Comparison of ENCODE assay signal across 2 cellular contexts in genomic region chr7:156582591-156583123, GRCh38.
TF ChIP-seq lines count a peak whose summit lies in the region.

No MANE protein-coding gene starts in this region.

TF ChIP-seq in IMR-90, 13 proteins besides CTCF, POLR2A, EP300 and RAD21:
- TF ChIP-seq BHLHE40 (IDR thresholded peaks at IDR 0.05; ENCODE audit: low read depth, low read length) (no peak), CEBPB (IDR thresholded peaks at IDR 0.05; ENCODE audit: low read depth, low read length) (no peak), NFE2L2 (IDR thresholded peaks at IDR 0.05; ENCODE audit: low read depth, low read length) (no peak), MAFK (IDR thresholded peaks at IDR 0.05; ENCODE audit: low read depth, low read length) (no peak), CHD1 (IDR thresholded peaks at IDR 0.05; ENCODE audit: low read depth, low read length) (no peak), ELK1 (IDR thresholded peaks at IDR 0.05; ENCODE audit: borderline replicate concordance, low read depth, low read length) (no peak)

TF ChIP-seq in K562, 482 proteins besides CTCF, POLR2A, EP300 and RAD21:
- TF ChIP-seq SMAD3 (CRISPR knock-in tag; conservative IDR thresholded peaks at IDR 0.05) (no peak), SMC3 (conservative IDR thresholded peaks at IDR 0.05; ENCODE audit: insufficient read depth, low read depth, low read length) (0 out of 2 replicates have a peak, but pooled peaks have one; percentile 48)
TF ChIP-seq in K562: peak in this region for 1.
